ENCODE assay signal across 11 cellular contexts in genomic region chr9:89000281-89000875, GRCh38. TPM values are rescaled to one million over a fixed set of nuclear protein-coding genes. Genes with fewer than 3 reads are reported as not detected.
DNase-seq lines count a peak whose midpoint lies in the region; ATAC-seq, FAIRE-seq and TF ChIP-seq lines count a peak whose summit lies in the region.
"Had no signal": no experiment of that assay in that cellular context is flagged by ENCODE, and none has a peak within 500 bp of the region (broad histone marks: within the 10 kb centered on the region; RNA-seq: fewer than 3 reads in every experiment).

No MANE protein-coding gene starts in this region.

- H3K36me3 Mint-ChIP-seq in activated naive CD4-positive, alpha-beta T cell treated with anti-CD3 and anti-CD28 coated beads, Interleukin-2, amount 50 U/mL, for 24 hours: no peaks in the 10 kb centered on the region

- H3K36me3 ChIP-seq in GM12878 (ENCODE audit: control insufficient read depth in 2 of 2, insufficient read depth in 2 of 2, low read length in 1 of 2): no peaks in the 10 kb centered on the region
- no peaks in the 10 kb centered on the region for H3K36me3 ChIP-seq in lung (ENCODE audit: control insufficient read depth in 2 of 2, insufficient read depth in 2 of 2, low read length in 2 of 2)
- peaks cover 28 to 51% (median 44%) of the 10 kb centered on the region in 3 donors for H3K36me3 ChIP-seq in tibial artery
- H3K36me3 ChIP-seq: cardiac muscle cell, upper lobe of left lung had no signal

- H4K20me1 ChIP-seq in GM12878 (ENCODE audit: control insufficient read depth, insufficient read depth): no peaks in the 10 kb centered on the region

- no peak overlapping the region for H3K27ac ChIP-seq in GM12878 (ENCODE audit: control insufficient read depth, insufficient read depth)
- peak overlapping the region in 1 of 2 donors; percentile 10 for H3K27ac ChIP-seq in lung (ENCODE audit: low read depth in 1 of 2, low read length in 1 of 2)
- peak overlapping the region; percentile 75 to 92 for H3K27ac ChIP-seq in tibial artery
- H3K27ac ChIP-seq: cardiac muscle cell, epithelial cell of prostate had no signal

- in situ Hi-C loops in GM12878 (cut with MboI): loop anchor here (5.0 to 10.0 kb wide), 2 partner anchors 408 to 1046 kb away; a partner anchor contains a TSS

- TF ChIP-seq POLR2A in GM12878 (IDR thresholded peaks at IDR 0.05; ENCODE audit: low read depth, low read length): no peak

- H3K27ac Mint-ChIP-seq in activated naive CD4-positive, alpha-beta T cell treated with anti-CD3 and anti-CD28 coated beads, Interleukin-2, amount 50 U/mL, for 24 hours: peak overlapping the region; percentile 55

- CTCF ChIA-PET in GM12878 (lab: Yijun Ruan, JAX): interaction anchor here (0.7 to 1.2 kb wide), 9 partner anchors 10 to 1316 kb away, joined by 3 to 9 read pairs (median 4); no protein-coding TSS in a partner anchor

- TF ChIP-seq CTCF in GM12878 (IDR thresholded peaks at IDR 0.05 in 2 of 3, conservative IDR thresholded peaks at IDR 0.05 in 1 of 3; ENCODE audit: control insufficient read depth in 2 of 3, extremely low read depth in 1 of 3, insufficient read depth in 1 of 3, low read depth in 3 of 3, low read length in 3 of 3) (no peak), lung (IDR thresholded peaks at IDR 0.05; ENCODE audit: control extremely low read depth, extremely low read depth) (no peak), tibial artery (IDR thresholded peaks at IDR 0.05) (no peak)

- SMC1A ChIA-PET in GM12878 (lab: Charles Lee; ENCODE audit: uncharacterized antibody, unreplicated experiment): interaction anchor here (0.6 to 1.5 kb wide), 7 partner anchors 75 to 603 kb away, joined by 3 to 4 read pairs (median 4); no protein-coding TSS in a partner anchor

- no peaks in the 10 kb centered on the region for H3K79me2 ChIP-seq in GM12878 (ENCODE audit: control insufficient read depth, insufficient read depth, low read length)

- H2AFZ ChIP-seq in GM12878 (ENCODE audit: control insufficient read depth, low read depth, low read length): no peak overlapping the region

- no peak overlapping the region for H3K4me3 Mint-ChIP-seq in activated naive CD4-positive, alpha-beta T cell treated with anti-CD3 and anti-CD28 coated beads, Interleukin-2, amount 50 U/mL, for 24 hours

- peaks cover 14% of the 10 kb centered on the region for H3K27me3 Mint-ChIP-seq in activated naive CD4-positive, alpha-beta T cell treated with anti-CD3 and anti-CD28 coated beads, Interleukin-2, amount 50 U/mL, for 24 hours

- no peak for DNase-seq in activated naive CD4-positive, alpha-beta T cell treated with anti-CD3 and anti-CD28 coated beads, Interleukin-2, amount 50 U/mL, for 16 hours
- no peak for DNase-seq in GM12878 (ENCODE audit: low read depth, low spot score)
- peak; percentile 28 for DNase-seq in lung (ENCODE audit: low spot score)
- DNase-seq in tibial artery: peak; percentile 26 to 65
- no peak for DNase-seq in NCI-H2107 treated with DMSO at 0.1 percent for 48 hours (lab: John Stamatoyannopoulos, UW; ENCODE audit: unreplicated experiment)

- H3K4me3 ChIP-seq in GM12878 (no peak overlapping the region), lung (no peak overlapping the region), tibial artery (no peak overlapping the region)
- H3K4me3 ChIP-seq: cardiac muscle cell had no signal

- H3K9ac ChIP-seq in GM12878 (ENCODE audit: control insufficient read depth, insufficient read depth, low read length): no peak overlapping the region

- no peak for TF ChIP-seq RAD21 in GM12878 (IDR thresholded peaks at IDR 0.05; ENCODE audit: insufficient read depth, low read depth, low read length)

- H3K4me1 Mint-ChIP-seq in activated naive CD4-positive, alpha-beta T cell treated with anti-CD3 and anti-CD28 coated beads, Interleukin-2, amount 50 U/mL, for 24 hours: peaks cover 5% of the 10 kb centered on the region

- RAD21 ChIA-PET in GM12878 (lab: Charles Lee; ENCODE audit: unreplicated experiment): interaction anchor here (0.7 to 1.3 kb wide), 6 partner anchors 10 to 1049 kb away, joined by 3 to 5 read pairs (median 3); no protein-coding TSS in a partner anchor

- POLR2A ChIA-PET in GM12878 (lab: Charles Lee): no interaction called here

- no peak for TF ChIP-seq EP300 in GM12878 (IDR thresholded peaks at IDR 0.05; ENCODE audit: borderline replicate concordance in 1 of 2, control insufficient read depth in 1 of 2, low read depth in 2 of 2, low read length in 2 of 2)

- H3K9me3 ChIP-seq in GM12878 (replicated peaks; ENCODE audit: control insufficient read depth, insufficient read depth, low read length): no peaks in the 10 kb centered on the region
- no peaks in the 10 kb centered on the region for H3K9me3 ChIP-seq in lung (ENCODE audit: control insufficient read depth in 2 of 2, insufficient read depth in 1 of 2, low read length in 1 of 2)
- no peaks in the 10 kb centered on the region for H3K9me3 ChIP-seq in tibial artery
- H3K9me3 ChIP-seq: upper lobe of left lung had no signal

- WGBS in GM12878 (ENCODE audit: insufficient coverage, insufficient replicate concordance, low lambda C conversion rate, missing lambda C conversion rate): 50% methylated on average over 11 of the region's 11 CpGs
- 80 to 88% methylated on average over 11 of the region's 11 CpGs for WGBS in lung, 2 donors

- no peaks in the 10 kb centered on the region for H3K9me3 Mint-ChIP-seq in activated naive CD4-positive, alpha-beta T cell treated with anti-CD3 and anti-CD28 coated beads, Interleukin-2, amount 50 U/mL, for 24 hours

- H3K27me3 ChIP-seq in GM12878 (replicated peaks in 1 of 2; ENCODE audit: control insufficient read depth in 2 of 2, insufficient read depth in 2 of 2, low read length in 1 of 2): peaks cover 0 to 1% of the 10 kb centered on the region in 2 experiments; a peak in 1 of 4 replicates
- H3K27me3 ChIP-seq in lung (ENCODE audit: control insufficient read depth, insufficient read depth): no peaks in the 10 kb centered on the region
- H3K27me3 ChIP-seq in tibial artery: no peaks in the 10 kb centered on the region
- H3K27me3 ChIP-seq: cardiac muscle cell, upper lobe of left lung had no signal

- BruUV-seq in GM12878 (replicated peaks; lab: Mats Ljungman, UMichigan): no TSS peak

- H3K4me1 ChIP-seq in GM12878 (ENCODE audit: control insufficient read depth, insufficient read depth, low read length) (no peaks in the 10 kb centered on the region), lung (ENCODE audit: control insufficient read depth in 2 of 2, insufficient read depth in 2 of 2, low read length in 2 of 2) (peaks cover 2 to 4% of the 10 kb centered on the region in 2 donors), tibial artery (peaks cover 8 to 64% (median 53%) of the 10 kb centered on the region in 4 donors)

- intact Hi-C loops in GM12878 (cut with micrococcal nuclease; ENCODE audit: unreplicated experiment): loop anchor here (5.0 kb wide), 1 partner anchor 338 kb away; no protein-coding TSS in a partner anchor
- intact Hi-C loops in tibial artery (cut with DNase I; ENCODE audit: low total_unique reads): loop anchor here (2.0 to 10.0 kb wide), 2 partner anchors 408 to 466 kb away; partner anchors contain the start of gene NXNL2

- FAIRE-seq in GM12878 (lab: Jason Lieb, UNC): peak; percentile 7

- H3K4me2 ChIP-seq in GM12878 (ENCODE audit: control insufficient read depth, insufficient read depth): no peak overlapping the region

- ATAC-seq in GM12878: no peak
- ATAC-seq in lung (ENCODE audit: insufficient read depth, low FRiP score): no peak
- no peak for ATAC-seq in HG02623 (IDR thresholded peaks at IDR 0.05; ENCODE audit: unreplicated experiment)
- no peak for ATAC-seq in HG02798 (IDR thresholded peaks at IDR 0.05; ENCODE audit: poor library complexity, unreplicated experiment)

TF ChIP-seq in GM12878, 131 proteins besides CTCF, POLR2A, EP300 and RAD21 (continues in another document):
- no peak for TF ChIP-seq SREBF2 (IDR thresholded peaks at IDR 0.05; ENCODE audit: low read length)
- TF ChIP-seq IKZF1 (conservative IDR thresholded peaks at IDR 0.05): no peak
- no peak for TF ChIP-seq BRCA1 (IDR thresholded peaks at IDR 0.05; ENCODE audit: low read depth, low read length)
- no peak for TF ChIP-seq ZNF24 (IDR thresholded peaks at IDR 0.05)
- no peak for TF ChIP-seq WRNIP1 (IDR thresholded peaks at IDR 0.05; ENCODE audit: borderline replicate concordance, low read depth, low read length)
- TF ChIP-seq SIN3A (IDR thresholded peaks at IDR 0.05; ENCODE audit: low read depth, low read length): no peak
- TF ChIP-seq EZH2 (IDR thresholded peaks at IDR 0.05; ENCODE audit: borderline replicate concordance, control insufficient read depth, low read depth, low read length): no peak
- no peak for TF ChIP-seq TBL1XR1 (IDR thresholded peaks at IDR 0.05; ENCODE audit: low read depth, low read length)

RNA-seq across cellular contexts. Expression of gene S1PR3, which starts 9.1 kb away (rescaled TPM):
- not detected in 2 replicates for total RNA-seq in GM12878 (2013; cell fraction: nucleolus; rRNA removed)
- total RNA-seq in GM12878 (2014; rRNA removed) (not detected in 2 replicates), GM12878 (2014; rRNA removed; fragmentation: Illumina TruSeq; extraction: Trizol) (not detected in 2 replicates), GM12878 (2021) (0.05 and 0.18 TPM in 2 replicates), lung (10 to 100 TPM; 14.5 to 38.7 TPM)
- polyA plus RNA-seq in GM12878 (2011; ENCODE audit: low read depth): not detected
- polyA plus RNA-seq in GM12878 (2011; rRNA removed) (0.01 TPM in 1 of 2 replicates, not detected in the other), GM12878 (2014; fragmentation: Illumina TruSeq; extraction: Trizol) (0.01 TPM in 1 of 2 replicates, not detected in the other), GM12878 (2014; fragmentation: Nextera tagmentation; extraction: Ambion mirVana) (not detected), GM12878 (2014; rRNA removed) (not detected in 2 replicates), GM12878 (2016; fragmentation: Nextera tagmentation; extraction: Ambion mirVana) (not detected), lung (10 to 100 TPM in 1 of 2 donors, 1 to 10 TPM in 1; 2.8 to 14.0 TPM)
- polyA plus RNA-seq in GM12878 (2011; cell fraction: cytosol; rRNA removed): 0.02 TPM in 1 of 2 replicates, not detected in the other
- 0.01 TPM in 1 of 2 replicates, not detected in the other for polyA plus RNA-seq in GM12878 (2011; cell fraction: nucleus; rRNA removed)
- 0.03 TPM in 1 of 2 replicates, not detected in the other for polyA plus RNA-seq in GM12878 (2012)
- 0.07 TPM in 1 of 2 replicates, not detected in the other for polyA minus RNA-seq in GM12878 (2011; rRNA and poly(A)+ RNA removed)
- 0.21 TPM in 1 of 2 replicates, not detected in the other for polyA minus RNA-seq in GM12878 (2011; cell fraction: cytosol; rRNA and poly(A)+ RNA removed)
- polyA minus RNA-seq in GM12878 (2011; cell fraction: nucleus; rRNA and poly(A)+ RNA removed): 0.10 TPM in 1 of 2 replicates, not detected in the other

Comparison
In these comparisons a context has a peak if more than half of its experiments do, and no peak if none do; other contexts are left out.
1. DNase-seq: peak in lung (single experiment) and tibial artery (2 of 2); none in activated naive CD4-positive, alpha-beta T cell treated with anti-CD3 and anti-CD28 coated beads, Interleukin-2, amount 50 U/mL, for 16 hours (single experiment), GM12878 (single experiment) and NCI-H2107 treated with DMSO at 0.1 percent for 48 hours (single experiment).
2. RNA of gene S1PR3, which starts 9.1 kb away (total RNA-seq): 14.5 to 38.7 TPM in lung; 0.05 to 0.18 TPM in GM12878; every median in the first group is over 10 times any median in the second.